ENCODE assay signal across 11 cellular contexts in the genomic region with DNA sequence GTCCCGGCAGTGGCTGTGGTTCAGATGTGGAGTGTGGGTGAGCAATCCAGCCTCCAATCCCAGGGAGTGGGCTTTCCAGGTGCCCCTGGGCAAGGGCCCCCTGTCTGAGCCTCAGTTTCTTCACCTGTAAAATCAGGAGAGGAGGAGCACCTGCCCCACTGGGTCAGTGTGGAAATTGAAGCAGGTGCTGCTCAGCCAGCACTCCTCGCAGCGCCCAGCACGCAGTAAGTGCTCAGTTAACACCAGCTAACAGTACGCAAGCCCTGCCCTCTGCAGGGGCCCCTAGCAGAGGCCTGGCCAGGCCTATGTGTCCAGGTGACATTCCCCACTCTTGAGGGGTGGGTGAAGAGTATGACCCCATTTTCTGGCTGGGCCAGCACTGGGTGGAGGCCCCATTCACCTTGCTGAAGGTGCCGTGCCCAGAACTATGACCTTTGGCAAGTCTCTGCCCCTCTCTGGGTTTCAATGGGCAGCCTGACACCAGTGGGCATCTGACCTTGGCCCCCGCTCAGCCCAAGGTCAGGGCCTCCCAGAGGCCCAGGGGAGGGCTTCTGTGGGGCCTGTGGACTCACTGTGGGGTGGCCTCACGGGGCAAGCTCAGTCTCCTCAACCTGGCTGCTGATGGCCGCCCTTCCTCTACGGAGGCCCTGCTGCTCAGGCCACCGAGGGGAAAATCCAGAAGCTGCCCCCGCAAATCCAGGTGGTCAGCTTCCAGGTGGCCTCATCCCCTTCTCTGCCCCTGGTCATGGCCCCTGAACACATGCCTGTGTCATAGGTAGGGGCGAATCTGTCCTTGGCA. TPM values are rescaled to one million over a fixed set of nuclear protein-coding genes. Genes with fewer than 3 reads are reported as not detected.
DNase-seq lines count a peak whose midpoint lies in the region; ATAC-seq and TF ChIP-seq lines count a peak whose summit lies in the region.
"Had no signal": no experiment of that assay in that cellular context is flagged by ENCODE, and none has a peak within 500 bp of the region (broad histone marks: within the 10 kb centered on the region; RNA-seq: fewer than 3 reads in every experiment).

No MANE protein-coding gene starts in this region.

- H3K27ac ChIP-seq in 22Rv1, result peak overlapping the region; percentile 81
- H3K27ac ChIP-seq in VCaP, result peak overlapping the region; percentile 82; the same call in 1 of the 2 replicates
- H3K27ac ChIP-seq in heart right ventricle, result peak overlapping the region in 8 of 10 donors; percentile 7 to 86 (median 74)

- DNase-seq in heart right ventricle (peak in 1 of 2 donors; percentile 5), progenitor cell of endocrine pancreas (ENCODE audit: low spot score, unreplicated experiment) (no peak), H4 (ENCODE audit: low spot score) (no peak)
- no peak for DNase-seq in activated T-cell treated with anti-CD3 and anti-CD28 coated beads, Interleukin-2, amount 50 U/mL, for 72 hours
- DNase-seq: ACHN; activated CD4-positive, alpha-beta memory T cell treated with anti-CD3 and anti-CD28 coated beads for 36 hours; activated naive CD8-positive, alpha-beta T cell treated with anti-CD3 and anti-CD28 coated beads, Interleukin-2, amount 10 ng/mL, durations not matched to agents 7 days and 5 days had no signal

- ATAC-seq in heart right ventricle, result no peak
- no peak for ATAC-seq in GM18517 (IDR thresholded peaks at IDR 0.05; ENCODE audit: unreplicated experiment)
- ATAC-seq in HG03097 (IDR thresholded peaks at IDR 0.05; ENCODE audit: low FRiP score, unreplicated experiment), result no peak
- ATAC-seq in activated T-cell treated with anti-CD3 and anti-CD28 coated beads, Interleukin-2, amount 50 U/mL, for 72 hours (replicated peaks in 1 of 2), result no peak

- peak overlapping the region; percentile 58 for H3K4me3 Mint-ChIP-seq in progenitor cell of endocrine pancreas (ENCODE audit: low read depth)
- H3K4me3 Mint-ChIP-seq in activated T-cell treated with anti-CD3 and anti-CD28 coated beads, Interleukin-2, amount 50 U/mL, for 72 hours, result no peak overlapping the region
- H3K4me3 Mint-ChIP-seq: activated CD4-positive, alpha-beta memory T cell treated with anti-CD3 and anti-CD28 coated beads for 36 hours; activated naive CD8-positive, alpha-beta T cell treated with anti-CD3 and anti-CD28 coated beads, Interleukin-2, amount 10 ng/mL, durations not matched to agents 7 days and 5 days had no signal

- peaks cover 2% of the 10 kb centered on the region for H3K36me3 Mint-ChIP-seq in progenitor cell of endocrine pancreas (ENCODE audit: insufficient read depth)
- no peaks in the 10 kb centered on the region for H3K36me3 Mint-ChIP-seq in activated T-cell treated with anti-CD3 and anti-CD28 coated beads, Interleukin-2, amount 50 U/mL, for 72 hours (ENCODE audit: insufficient read depth in 2 of 2)
- H3K36me3 Mint-ChIP-seq: activated CD4-positive, alpha-beta memory T cell treated with anti-CD3 and anti-CD28 coated beads for 36 hours; activated naive CD8-positive, alpha-beta T cell treated with anti-CD3 and anti-CD28 coated beads, Interleukin-2, amount 10 ng/mL, durations not matched to agents 7 days and 5 days had no signal

- H3K4me3 ChIP-seq in heart right ventricle, result peak overlapping the region in 5 of 10 donors; percentile 75 to 89 (median 81)

- H3K27me3 ChIP-seq in heart right ventricle, result peaks cover 0 to 9% (median 0%) of the 10 kb centered on the region in 7 donors

- no peaks in the 10 kb centered on the region for H3K9me3 ChIP-seq in heart right ventricle

- intact Hi-C loops in heart right ventricle (cut with DNase I), result loop anchor here in 5 of 10 donors (5.0 to 10.0 kb wide), 4 partner anchors 54 to 89 kb away; no protein-coding TSS in a partner anchor

- TF ChIP-seq CTCF in 22Rv1 (IDR thresholded peaks at IDR 0.05) (no peak), VCaP (conservative IDR thresholded peaks at IDR 0.05) (no peak), heart right ventricle (IDR thresholded peaks at IDR 0.05) (no peak), progenitor cell of endocrine pancreas (IDR thresholded peaks at IDR 0.05; ENCODE audit: unreplicated experiment) (no peak)

- no peak overlapping the region for H3K27ac Mint-ChIP-seq in progenitor cell of endocrine pancreas
- H3K27ac Mint-ChIP-seq in activated T-cell treated with anti-CD3 and anti-CD28 coated beads, Interleukin-2, amount 50 U/mL, for 72 hours, result no peak overlapping the region
- H3K27ac Mint-ChIP-seq: activated CD4-positive, alpha-beta memory T cell treated with anti-CD3 and anti-CD28 coated beads for 36 hours had no signal

- no peaks in the 10 kb centered on the region for H3K9me3 Mint-ChIP-seq in progenitor cell of endocrine pancreas (ENCODE audit: low read depth)
- H3K9me3 Mint-ChIP-seq in activated T-cell treated with anti-CD3 and anti-CD28 coated beads, Interleukin-2, amount 50 U/mL, for 72 hours, result no peaks in the 10 kb centered on the region
- H3K9me3 Mint-ChIP-seq: activated CD4-positive, alpha-beta memory T cell treated with anti-CD3 and anti-CD28 coated beads for 36 hours; activated naive CD8-positive, alpha-beta T cell treated with anti-CD3 and anti-CD28 coated beads, Interleukin-2, amount 10 ng/mL, durations not matched to agents 7 days and 5 days had no signal

- peaks cover 46 to 84% (median 67%) of the 10 kb centered on the region in 9 donors for H3K4me1 ChIP-seq in heart right ventricle

- H3K36me3 ChIP-seq in heart right ventricle, result peaks cover 0 to 18% (median 9%) of the 10 kb centered on the region in 9 donors

- H3K4me1 Mint-ChIP-seq in progenitor cell of endocrine pancreas (ENCODE audit: low read depth), result peaks cover 22% of the 10 kb centered on the region
- no peaks in the 10 kb centered on the region for H3K4me1 Mint-ChIP-seq in activated T-cell treated with anti-CD3 and anti-CD28 coated beads, Interleukin-2, amount 50 U/mL, for 72 hours (ENCODE audit: low read depth)

- no peaks in the 10 kb centered on the region for H3K27me3 Mint-ChIP-seq in progenitor cell of endocrine pancreas
- H3K27me3 Mint-ChIP-seq in activated T-cell treated with anti-CD3 and anti-CD28 coated beads, Interleukin-2, amount 50 U/mL, for 72 hours (ENCODE audit: low read depth), result no peaks in the 10 kb centered on the region

- 69 to 79% methylated on average over 13 of the region's 13 CpGs for WGBS in heart right ventricle, 2 donors

RNA-seq across cellular contexts. Expression of gene MTSS2, which starts 2.5 kb away (rescaled TPM):
- total RNA-seq in heart right ventricle, result 100 to 1,000 TPM in 2 of 10 donors, 10 to 100 TPM in 8; 39.8 to 121 (median 62.1) TPM
- 10 to 100 TPM; 39.0 to 39.7 TPM for polyA plus RNA-seq in heart right ventricle
- 55.0 and 57.1 TPM in 2 replicates for total RNA-seq in progenitor cell of endocrine pancreas
- 8.6 and 13.9 TPM in 2 replicates for total RNA-seq in H4 (2014; rRNA removed; shearing (Covaris generic))
- 1 to 10 TPM; 5.5 to 8.5 TPM for total RNA-seq in activated T-cell treated with anti-CD3 and anti-CD28 coated beads, Interleukin-2, amount 50 U/mL, for 72 hours

RNA-seq across cellular contexts. Expression of gene IL34, which starts 37.0 kb away (rescaled TPM):
- 1 to 10 TPM in 8 of 10 donors, under 1 TPM in 2; 0.37 to 4.4 (median 2.1) TPM for total RNA-seq in heart right ventricle
- polyA plus RNA-seq in heart right ventricle, result 1 to 10 TPM in 1 of 2 donors, under 1 TPM in 1; 0.72 to 2.7 TPM
- total RNA-seq in progenitor cell of endocrine pancreas, result not detected in 2 replicates
- total RNA-seq in H4 (2014; rRNA removed; shearing (Covaris generic)), result not detected in 2 replicates
- under 1 TPM; 0.35 to 0.36 TPM for total RNA-seq in activated T-cell treated with anti-CD3 and anti-CD28 coated beads, Interleukin-2, amount 50 U/mL, for 72 hours
- total RNA-seq: activated CD4-positive, alpha-beta memory T cell treated with anti-CD3 and anti-CD28 coated beads for 36 hours had no signal
